In the genomic region with DNA sequence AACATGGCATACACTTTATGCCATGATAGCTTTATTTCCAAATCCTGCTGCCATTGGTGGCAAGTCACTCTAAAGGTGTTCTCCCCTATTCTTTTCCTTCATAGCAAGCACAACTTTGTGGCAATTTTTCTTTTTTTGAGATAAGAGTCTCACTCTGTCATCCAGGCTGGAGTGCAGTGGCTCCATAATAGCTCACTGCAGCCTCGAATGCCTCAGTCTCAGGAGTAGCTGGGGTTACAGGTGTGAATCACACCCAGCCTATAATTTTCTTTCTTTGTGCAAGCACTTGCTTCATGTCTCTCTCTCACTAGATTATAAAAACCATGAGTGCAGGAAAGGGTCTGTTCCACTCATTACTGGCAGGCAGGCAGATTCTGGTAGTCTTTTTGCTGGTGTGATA, we compare ENCODE assay signal across 22 cellular contexts. TPM values are rescaled to one million over a fixed set of nuclear protein-coding genes. Genes with fewer than 3 reads are reported as not detected.
DNase-seq lines count a peak whose midpoint lies in the region; ATAC-seq and TF ChIP-seq lines count a peak whose summit lies in the region.
"Had no signal": no experiment of that assay in that cellular context is flagged by ENCODE, and none has a peak within 500 bp of the region (broad histone marks: within the 10 kb centered on the region; RNA-seq: fewer than 3 reads in every experiment).

No MANE protein-coding gene starts in this region.

- H3K9me2 ChIP-seq in HCT116 (ENCODE audit: insufficient read depth) (no peaks in the 10 kb centered on the region), PC-3 (replicated peaks; ENCODE audit: low read length) (no peaks in the 10 kb centered on the region)

- peaks cover 5% of the 10 kb centered on the region for H3K4me1 Mint-ChIP-seq in type B pancreatic cell (ENCODE audit: unreplicated experiment)

- DNase-seq in HCT116 (ENCODE audit: low read depth, low spot score), result no peak
- no peak for DNase-seq in PC-3
- DNase-seq in foreskin keratinocyte, result peak in 1 of 2 donors; percentile 54
- no peak for DNase-seq in type B pancreatic cell (ENCODE audit: extremely low spot score, unreplicated experiment)
- DNase-seq in stimulated activated CD4-positive, alpha-beta T cell treated with anti-CD3 and anti-CD28 coated beads, Interleukin-4, amount 100 ng/mL, for 24 hours, result no peak
- no peak for DNase-seq in NCI-H526 treated with DMSO at 0.1 percent for 48 hours (lab: John Stamatoyannopoulos, UW)
- DNase-seq: C1 segment of cervical spinal cord; Caco-2; CD8-positive, alpha-beta T cell; H9; Karpas-422; NCI-H1092; NCI-H1417 treated with DMSO at 0.1 percent for 48 hours; NCI-H187; NCI-H2081 treated with DMSO at 0.1 percent for 48 hours; NCI-H2171; NCI-H524; NCI-H82; Peyer's patch had no signal

- TF ChIP-seq CTCF in HCT116 (IDR thresholded peaks at IDR 0.05 in 2 of 3, conservative IDR thresholded peaks at IDR 0.05 in 1 of 3; ENCODE audit: borderline replicate concordance in 1 of 3, insufficient read depth in 1 of 3, low read depth in 2 of 3, low read length in 2 of 3) (no peak), PC-3 (conservative IDR thresholded peaks at IDR 0.05; ENCODE audit: low read depth, low read length) (no peak), foreskin keratinocyte (conservative IDR thresholded peaks at IDR 0.05) (no peak), type B pancreatic cell (conservative IDR thresholded peaks at IDR 0.05) (no peak)

- peak overlapping the region; percentile 32; the same call in 1 of the 2 replicates for H3K9ac ChIP-seq in HCT116 (ENCODE audit: low read length)
- H3K9ac ChIP-seq in PC-3 (ENCODE audit: low read length), result no peak overlapping the region

- H3K36me3 Mint-ChIP-seq in type B pancreatic cell, result no peaks in the 10 kb centered on the region
- H3K36me3 Mint-ChIP-seq: CD8-positive, alpha-beta T cell had no signal

- no peak for TF ChIP-seq POLR2A in HCT116 (IDR thresholded peaks at IDR 0.05; ENCODE audit: borderline replicate concordance, extremely low read depth, insufficient read depth, insufficient read length)

- no peaks in the 10 kb centered on the region for H3K9me3 ChIP-seq in HCT116 (ENCODE audit: control insufficient read depth in 1 of 2, insufficient read depth in 1 of 2, low read depth in 1 of 2, low read length in 2 of 2)
- no peaks in the 10 kb centered on the region for H3K9me3 ChIP-seq in PC-3 (ENCODE audit: low read length)
- H3K9me3 ChIP-seq: Caco-2, Peyer's patch, SJCRH30 had no signal

- H3K4me1 ChIP-seq in HCT116 (ENCODE audit: control insufficient read depth in 1 of 2, insufficient read depth in 2 of 2, low read length in 2 of 2) (peaks cover 25 to 62% of the 10 kb centered on the region in 2 experiments), PC-3 (ENCODE audit: insufficient read depth, low read length) (peaks cover 15% of the 10 kb centered on the region), foreskin keratinocyte (peaks cover 25% of the 10 kb centered on the region)
- H3K4me1 ChIP-seq: Caco-2 had no signal

- POLR2A ChIA-PET in HCT116 (lab: Charles Lee), result interaction anchor here (1.3 to 1.4 kb wide), 2 partner anchors 9 kb away, joined by 3 to 4 read pairs; no protein-coding TSS in a partner anchor
- POLR2A ChIA-PET in PC-3 (lab: Charles Lee; ENCODE audit: unreplicated experiment), result no interaction called here

- peak overlapping the region; percentile 4 for H3K27ac Mint-ChIP-seq in type B pancreatic cell
- H3K27ac Mint-ChIP-seq: CD8-positive, alpha-beta T cell had no signal

- H3K79me2 ChIP-seq in HCT116 (ENCODE audit: insufficient read depth, low read length), result no peaks in the 10 kb centered on the region
- no peaks in the 10 kb centered on the region for H3K79me2 ChIP-seq in PC-3 (ENCODE audit: low read length)

- H3K4me2 ChIP-seq in HCT116 (ENCODE audit: low read length), result peak overlapping the region; percentile 68
- H3K4me2 ChIP-seq in PC-3 (ENCODE audit: low read length), result no peak overlapping the region

- H4K20me1 ChIP-seq in HCT116 (ENCODE audit: insufficient read depth), result no peaks in the 10 kb centered on the region
- H4K20me1 ChIP-seq in PC-3 (ENCODE audit: low read length), result no peaks in the 10 kb centered on the region

- peaks cover 9% of the 10 kb centered on the region for H3K27me3 Mint-ChIP-seq in type B pancreatic cell

- no peaks in the 10 kb centered on the region for H3K9me3 Mint-ChIP-seq in type B pancreatic cell
- H3K9me3 Mint-ChIP-seq: CD8-positive, alpha-beta T cell; H9 had no signal

- H3K4me3 ChIP-seq in HCT116 (replicated peaks in 1 of 2; ENCODE audit: low read depth in 1 of 2, low read length in 2 of 2), result peak overlapping the region in 1 of 2 experiments; percentile 34; a peak in 1 of 4 replicates
- H3K4me3 ChIP-seq in PC-3 (ENCODE audit: low read length), result no peak overlapping the region
- H3K4me3 ChIP-seq: Peyer's patch, SJCRH30 had no signal

- H3K4me3 Mint-ChIP-seq in type B pancreatic cell, result no peak overlapping the region
- H3K4me3 Mint-ChIP-seq: CD8-positive, alpha-beta T cell; H9 had no signal

- ATAC-seq in HCT116, result no peak
- no peak for ATAC-seq in PC-3
- peak; percentile 42 for ATAC-seq in foreskin keratinocyte
- ATAC-seq in HG03159 (IDR thresholded peaks at IDR 0.05; ENCODE audit: unreplicated experiment), result no peak
- ATAC-seq: CD8-positive, alpha-beta T cell; SK-N-SH treated with all-trans-retinoic acid at 6 μM for 48 hours had no signal

- H3K27ac ChIP-seq in HCT116 (ENCODE audit: low read depth, low read length) (no peak overlapping the region), PC-3 (ENCODE audit: low read length) (no peak overlapping the region), foreskin keratinocyte (peak overlapping the region; percentile 8)
- H3K27ac ChIP-seq: Peyer's patch, SJCRH30 had no signal

- BruUV-seq in HCT116 (replicated peaks; lab: Mats Ljungman, UMichigan) (TSS peak; percentile 90), PC-3 (replicated peaks; lab: Mats Ljungman, UMichigan) (no TSS peak)

- RAD21 ChIA-PET in HCT116 (lab: Charles Lee; ENCODE audit: low non-redundant PET in 1 of 2, low total read pairs in 2 of 2, uncharacterized antibody in 2 of 2, unreplicated experiment in 2 of 2), result no interaction called here

- CTCF ChIA-PET in HCT116 (lab: Charles Lee), result interaction anchor here (1.1 to 1.6 kb wide), 2 partner anchors 9 to 290 kb away, joined by 3 to 4 read pairs; no protein-coding TSS in a partner anchor
- CTCF ChIA-PET in PC-3 (lab: Charles Lee), result no interaction called here

- no peaks in the 10 kb centered on the region for H3K27me3 ChIP-seq in HCT116 (ENCODE audit: insufficient read depth, low read length)
- H3K27me3 ChIP-seq in PC-3 (ENCODE audit: low read length), result no peaks in the 10 kb centered on the region
- H3K27me3 ChIP-seq in foreskin keratinocyte, result no peaks in the 10 kb centered on the region
- H3K27me3 ChIP-seq: Peyer's patch, SJCRH30 had no signal

- no peak for TF ChIP-seq RAD21 in HCT116 (IDR thresholded peaks at IDR 0.05; ENCODE audit: low read depth)

- no peaks in the 10 kb centered on the region for H3F3A ChIP-seq in PC-3 (ENCODE audit: low read length, unreplicated experiment)

- H2AFZ ChIP-seq in HCT116 (ENCODE audit: low read depth, low read length, poor library complexity, severe bottlenecking) (peak overlapping the region; percentile 78), PC-3 (ENCODE audit: low read length) (0 out of 2 replicates have a peak overlapping the region, but pooled peaks have one; percentile 18)

- H3K36me3 ChIP-seq in HCT116 (ENCODE audit: control insufficient read depth in 1 of 2, insufficient read depth in 2 of 2, low read length in 2 of 2), result no peaks in the 10 kb centered on the region
- no peaks in the 10 kb centered on the region for H3K36me3 ChIP-seq in PC-3 (ENCODE audit: low read depth, low read length)
- H3K36me3 ChIP-seq: Peyer's patch, SJCRH30 had no signal

- intact Hi-C loops in HCT116 (cut with micrococcal nuclease), result loop anchor here (5.0 kb wide), 1 partner anchor 92 kb away; no protein-coding TSS in a partner anchor
- intact Hi-C loops in PC-3 (cut with micrococcal nuclease), result no loop called here

TF ChIP-seq in HCT116, 20 proteins besides CTCF, POLR2A, EP300 and RAD21:
- no peak for TF ChIP-seq ELF1 (IDR thresholded peaks at IDR 0.05; ENCODE audit: borderline replicate concordance, low read depth)
- no peak for TF ChIP-seq EZH2phosphoT487 (IDR thresholded peaks at IDR 0.05; ENCODE audit: borderline replicate concordance)
- no peak for TF ChIP-seq SIN3A (IDR thresholded peaks at IDR 0.05; ENCODE audit: low read depth)
- TF ChIP-seq SRF (IDR thresholded peaks at IDR 0.05; ENCODE audit: low read depth), result no peak
- no peak for TF ChIP-seq POLR2AphosphoS5 (IDR thresholded peaks at IDR 0.05; ENCODE audit: low read depth, low read length)
- TF ChIP-seq ATF3 (IDR thresholded peaks at IDR 0.05), result no peak
- TF ChIP-seq EZH2 (IDR thresholded peaks at IDR 0.05), result no peak
- TF ChIP-seq CBX3 (IDR thresholded peaks at IDR 0.05; ENCODE audit: low read depth), result no peak
- no peak for TF ChIP-seq SP1 (IDR thresholded peaks at IDR 0.05; ENCODE audit: low read depth)

RNA-seq across cellular contexts. Expression of gene KDM4A, which starts 5.4 kb away (rescaled TPM):
- total RNA-seq in HCT116 (2021; ENCODE audit: unreplicated experiment) (46.9 TPM), PC-3 (2014; rRNA removed) (23.2 and 27.8 TPM in 2 replicates), foreskin keratinocyte (29.5 and 30.1 TPM in 2 replicates), type B pancreatic cell (ENCODE audit: low replicate concordance) (55.3 and 67.8 TPM in 2 replicates)
- polyA plus RNA-seq in HCT116 (2012), result 33.1 and 43.6 TPM in 2 replicates
- polyA plus RNA-seq in foreskin keratinocyte, result 10.3 and 11.5 TPM in 2 replicates
